13 cellular contexts compared by ENCODE assay signal in the genomic region with DNA sequence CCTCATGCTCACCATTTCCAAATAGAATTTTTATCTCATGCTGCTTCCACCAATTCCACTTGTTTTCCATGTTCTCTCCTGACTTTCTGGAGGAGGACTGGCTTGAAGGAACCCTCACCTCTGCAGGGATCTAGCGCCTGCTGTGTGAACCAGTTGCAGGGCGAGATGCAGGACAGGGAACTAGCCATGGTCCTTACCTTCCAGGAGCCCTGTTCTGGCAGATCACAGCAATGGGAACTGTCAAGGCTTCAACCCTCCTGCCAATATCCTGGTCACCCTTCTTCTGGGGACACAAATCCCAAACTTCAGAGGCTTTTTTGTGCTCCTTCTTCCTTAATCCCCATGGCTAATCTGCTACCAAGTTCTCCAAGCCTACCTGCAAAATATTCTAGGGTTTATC.
A peak's percentile ranks its signal among the peaks of the same experiment; 100 is the strongest.
DNase-seq lines count a peak whose midpoint lies in the region; TF ChIP-seq lines count a peak whose summit lies in the region.
"Had no signal": no experiment of that assay in that cellular context is flagged by ENCODE, and none has a peak within 500 bp of the region (broad histone marks: within the 10 kb centered on the region; RNA-seq: fewer than 3 reads in every experiment).

No MANE protein-coding gene starts in this region.

- H3K4me3 ChIP-seq in epithelial cell of esophagus (ENCODE audit: low read length), result no peak overlapping the region
- H3K4me3 ChIP-seq: SK-N-MC had no signal

- DNase-seq in GM03348 (ENCODE audit: low spot score) (peak; percentile 44), RPMI7951 (ENCODE audit: low read depth) (peak; percentile 6), epithelial cell of esophagus (ENCODE audit: low read depth) (peak; percentile 41), myocyte (ENCODE audit: low read depth) (peak; percentile 41), activated gamma-delta T cell treated with Interleukin-2 at 50 U/mL for 16 hours (no peak), SW 1271 (lab: John Stamatoyannopoulos, UW) (no peak), NCI-H2029 treated with DMSO at 0.1 percent for 48 hours (lab: John Stamatoyannopoulos, UW) (no peak)
- DNase-seq: activated naive CD4-positive, alpha-beta T cell treated with anti-CD3 and anti-CD28 coated beads, Interleukin-2, amount 10 ng/mL, durations not matched to agents 7 days and 5 days; naive thymus-derived CD4-positive, alpha-beta T cell; NCI-H1092 treated with DMSO at 0.1 percent for 48 hours; NK-92 treated with Interleukin-12 subunit alpha and Interleukin-12 subunit beta, amount 100 ng/mL, for 24 hours; stimulated activated CD4-positive, alpha-beta T cell treated with anti-CD3 and anti-CD28 coated beads, Interleukin-15, amount 100 ng/mL, for 24 hours had no signal

- TF ChIP-seq CTCF in epithelial cell of esophagus (IDR thresholded peaks at IDR 0.05; ENCODE audit: insufficient read depth, low read depth, low read length, missing control alignments), result no peak

Comparison
In these comparisons a context has a peak if more than half of its experiments do, and no peak if none do; other contexts are left out.
1. DNase-seq: peak in GM03348 (single experiment), RPMI7951 (single experiment), epithelial cell of esophagus (single experiment) and myocyte (single experiment); none in activated gamma-delta T cell treated with Interleukin-2 at 50 U/mL for 16 hours (single experiment), SW 1271 (0 of 2) and NCI-H2029 treated with DMSO at 0.1 percent for 48 hours (single experiment).